Comparison of ENCODE assay signal across 9 cellular contexts in the genomic region with DNA sequence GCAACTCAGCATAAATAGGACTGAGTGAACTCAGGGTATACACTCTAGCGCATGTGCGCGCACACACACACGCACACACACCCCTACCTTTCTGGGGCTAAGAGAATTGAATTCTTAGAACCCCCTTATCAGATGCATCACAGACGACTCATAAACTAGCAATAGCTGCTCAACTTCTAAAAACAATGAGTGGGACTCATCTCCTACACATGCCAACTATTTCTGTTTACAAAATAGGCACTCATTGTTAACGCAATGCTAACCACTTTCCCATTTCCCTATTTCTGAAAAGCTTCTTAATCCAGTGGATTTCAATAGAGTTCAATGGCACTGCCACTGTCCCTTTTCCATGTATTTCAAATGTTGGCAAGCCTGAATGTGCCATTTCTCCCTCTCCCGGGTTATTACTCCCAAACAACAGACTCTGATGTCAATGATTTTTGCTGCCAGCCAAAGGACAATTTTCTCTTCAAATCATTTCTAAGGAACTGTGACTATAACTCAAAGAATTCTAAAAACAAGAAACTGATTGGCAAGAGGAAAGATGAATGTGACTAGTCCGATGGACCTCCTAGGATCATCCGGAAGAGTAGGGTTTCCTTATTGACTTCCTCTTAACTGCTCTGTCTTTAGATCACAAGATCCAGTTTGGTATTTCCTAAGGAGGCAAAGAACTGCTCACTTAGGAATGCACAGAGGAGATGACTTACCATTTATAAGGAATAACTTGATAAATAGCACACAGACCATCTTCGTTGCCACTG. TPM values are rescaled to one million over a fixed set of nuclear protein-coding genes. Genes with fewer than 3 reads are reported as not detected.
DNase-seq lines count a peak whose midpoint lies in the region; ATAC-seq and TF ChIP-seq lines count a peak whose summit lies in the region.
"Had no signal": no experiment of that assay in that cellular context is flagged by ENCODE, and none has a peak within 500 bp of the region (broad histone marks: within the 10 kb centered on the region; RNA-seq: fewer than 3 reads in every experiment).

No MANE protein-coding gene starts in this region.

- H3K4me3 ChIP-seq in PC-9 (peak overlapping the region; percentile 7; the same call in 1 of the 2 replicates), hepatocyte (no peak overlapping the region)
- H3K4me3 ChIP-seq: lower lobe of right lung had no signal

- H3K4me3 Mint-ChIP-seq in CD4-positive, alpha-beta T cell: peak overlapping the region; percentile 85

- H3K9me3 ChIP-seq in CD4-positive, alpha-beta T cell (ENCODE audit: control insufficient read depth, low read length): no peaks in the 10 kb centered on the region
- H3K9me3 ChIP-seq in PC-9 (ENCODE audit: insufficient read depth, low read depth) (no peaks in the 10 kb centered on the region), hepatocyte (ENCODE audit: low read depth) (no peaks in the 10 kb centered on the region)
- H3K9me3 ChIP-seq: lower lobe of right lung had no signal

- no peaks in the 10 kb centered on the region for H3K27me3 ChIP-seq in CD4-positive, alpha-beta T cell (ENCODE audit: control insufficient read depth, insufficient read depth, low read length)
- H3K27me3 ChIP-seq in PC-9 (ENCODE audit: insufficient read depth, low read depth): no peaks in the 10 kb centered on the region
- H3K27me3 ChIP-seq in hepatocyte: no peaks in the 10 kb centered on the region

- H3K9me2 ChIP-seq in PC-9 (ENCODE audit: insufficient read depth): no peaks in the 10 kb centered on the region
- no peaks in the 10 kb centered on the region for H3K9me2 ChIP-seq in hepatocyte (replicated peaks; ENCODE audit: insufficient read depth)

- peak overlapping the region; percentile 96 for H3K27ac Mint-ChIP-seq in CD4-positive, alpha-beta T cell

- H3K36me3 ChIP-seq in PC-9 (ENCODE audit: low read depth): peaks cover 64% of the 10 kb centered on the region
- H3K36me3 ChIP-seq in hepatocyte (replicated peaks; ENCODE audit: insufficient read depth, low read depth): no peaks in the 10 kb centered on the region
- H3K36me3 ChIP-seq: lower lobe of right lung had no signal

- intact Hi-C loops in CD4-positive, alpha-beta T cell (cut with DNase I, micrococcal nuclease): loop anchor here (2.0 to 10.0 kb wide), 4 partner anchors 15 to 1605 kb away; a partner anchor contains a TSS
- intact Hi-C loops in PC-9 (cut with micrococcal nuclease; ENCODE audit: unreplicated experiment): loop anchor here (1.0 to 5.0 kb wide), 3 partner anchors 41 to 236 kb away; a partner anchor contains a TSS

- peak; percentile 27 for ATAC-seq in CD4-positive, alpha-beta T cell (ENCODE audit: poor library complexity)
- ATAC-seq in GM18517 (IDR thresholded peaks at IDR 0.05; ENCODE audit: unreplicated experiment): no peak
- no peak for ATAC-seq in HG02759 (IDR thresholded peaks at IDR 0.05; ENCODE audit: unreplicated experiment)
- no peak for ATAC-seq in GM21786 (IDR thresholded peaks at IDR 0.05; ENCODE audit: unreplicated experiment)

- H3K9me3 Mint-ChIP-seq in CD4-positive, alpha-beta T cell: no peaks in the 10 kb centered on the region

- H3K36me3 Mint-ChIP-seq in CD4-positive, alpha-beta T cell (ENCODE audit: low read depth): peaks cover 86% of the 10 kb centered on the region

- H3K79me2 ChIP-seq in PC-9 (ENCODE audit: low read depth): peaks cover 79% of the 10 kb centered on the region
- H3K79me2 ChIP-seq in hepatocyte: peaks cover 28% of the 10 kb centered on the region

- BruUV-seq in PC-9 (replicated peaks; lab: Mats Ljungman, UMichigan): TSS peak; percentile 59

- H3K4me2 ChIP-seq in PC-9 (peak overlapping the region; percentile 48), hepatocyte (no peak overlapping the region)

- peak; percentile 55 to 77 (median 70) for DNase-seq in CD4-positive, alpha-beta T cell
- DNase-seq in PC-9 (peak; percentile 73 to 97), hepatocyte (ENCODE audit: low spot score) (no peak)
- peak; percentile 73 for DNase-seq in activated effector memory CD4-positive, alpha-beta T cell treated with Interleukin-2 at 50 U/mL for 16 hours
- peak; percentile 54 for DNase-seq in stimulated activated CD8-positive, alpha-beta memory T cell treated with anti-CD3 and anti-CD28 coated beads, Interleukin-15, amount 100 ng/mL, for 1 hour (ENCODE audit: low read depth)
- DNase-seq: lower lobe of right lung had no signal

- peak overlapping the region; percentile 94 for H3K27ac ChIP-seq in CD4-positive, alpha-beta T cell (ENCODE audit: low read depth, low read length)
- peak overlapping the region; percentile 85 for H3K27ac ChIP-seq in PC-9
- peak overlapping the region; percentile 65 for H3K27ac ChIP-seq in hepatocyte
- H3K27ac ChIP-seq: lower lobe of right lung had no signal

- H2AFZ ChIP-seq in PC-9: no peak overlapping the region
- no peak overlapping the region for H2AFZ ChIP-seq in hepatocyte

- TF ChIP-seq CTCF in CD4-positive, alpha-beta T cell (IDR thresholded peaks at IDR 0.05): no peak
- TF ChIP-seq CTCF in PC-9 (conservative IDR thresholded peaks at IDR 0.05): no peak
- no peak for TF ChIP-seq CTCF in hepatocyte (IDR thresholded peaks at IDR 0.05; ENCODE audit: poor library complexity)

- CTCF ChIA-PET in CD4-positive, alpha-beta T cell (lab: Charles Lee): interaction anchor here (0.8 kb wide), 1 partner anchor 95 kb away, joined by 4 read pairs; no protein-coding TSS in a partner anchor
- CTCF ChIA-PET in PC-9 (lab: Charles Lee): interaction anchor here (0.8 kb wide), 1 partner anchor 245 kb away, joined by 4 read pairs; no protein-coding TSS in a partner anchor

- no peaks in the 10 kb centered on the region for H3K27me3 Mint-ChIP-seq in CD4-positive, alpha-beta T cell

- POLR2A ChIA-PET in CD4-positive, alpha-beta T cell (lab: Charles Lee): interaction anchor here (0.7 to 12.7 kb wide), 5 partner anchors 14 to 51 kb away, joined by 3 to 418 read pairs (median 94); a partner anchor contains a TSS
- POLR2A ChIA-PET in PC-9 (lab: Charles Lee; ENCODE audit: unreplicated experiment): interaction anchor here (0.6 to 0.7 kb wide), 3 partner anchors 25 to 441 kb away, joined by 4 to 7 read pairs (median 7); no protein-coding TSS in a partner anchor

- H3K4me1 ChIP-seq in PC-9 (replicated peaks; ENCODE audit: insufficient read depth) (peaks cover 53% of the 10 kb centered on the region), hepatocyte (ENCODE audit: insufficient read depth) (no peaks in the 10 kb centered on the region)

- WGBS in hepatocyte (ENCODE audit: low lambda C conversion rate, missing lambda C conversion rate): 83% methylated on average over 10 of the region's 10 CpGs

- H3K4me1 Mint-ChIP-seq in CD4-positive, alpha-beta T cell (ENCODE audit: low read depth): peaks cover 99% of the 10 kb centered on the region

- peaks cover 69% of the 10 kb centered on the region for H3F3A ChIP-seq in PC-9 (ENCODE audit: insufficient read depth, low read depth)

- peaks cover 6% of the 10 kb centered on the region for H4K20me1 ChIP-seq in PC-9 (ENCODE audit: insufficient read depth)
- H4K20me1 ChIP-seq in hepatocyte (ENCODE audit: insufficient read depth, poor library complexity, severe bottlenecking): no peaks in the 10 kb centered on the region

RNA-seq across cellular contexts. Expression of a gene that starts 48.8 kb away (rescaled TPM):
- 100 to 1,000 TPM; 327 to 346 TPM for total RNA-seq in CD4-positive, alpha-beta T cell
- total RNA-seq in PC-9 (2021) (77.7 and 131 TPM in 2 replicates), hepatocyte (86.8 and 96.1 TPM in 2 replicates)
- polyA plus RNA-seq in hepatocyte: 48.2 and 54.4 TPM in 2 replicates
